In the genomic region with DNA sequence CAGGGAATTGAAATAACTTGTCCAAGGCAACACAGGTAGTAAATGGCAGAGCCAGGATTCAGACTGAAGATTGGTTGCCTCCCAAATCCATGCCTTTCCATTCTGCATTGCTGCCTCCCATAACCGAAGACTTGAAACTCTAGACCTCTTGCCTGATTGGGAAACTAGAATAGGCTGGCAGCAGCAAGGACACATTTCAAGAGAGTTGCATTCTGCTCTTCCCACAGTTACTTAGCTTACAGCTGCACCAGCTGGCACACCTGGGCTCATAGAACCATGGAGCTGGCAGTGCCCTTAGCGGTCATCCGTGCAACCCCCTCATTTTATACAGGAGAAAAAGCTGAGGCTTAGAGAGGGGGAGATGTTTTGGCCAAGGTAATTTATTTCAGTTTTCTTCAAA, we compare ENCODE assay signal across 1 cellular context.
TF ChIP-seq lines count a peak whose summit lies in the region.

No MANE protein-coding gene starts in this region.

TF ChIP-seq in IMR-90, 13 proteins besides CTCF, POLR2A, EP300 and RAD21 (continued from another document):
- TF ChIP-seq, protein P1, sequence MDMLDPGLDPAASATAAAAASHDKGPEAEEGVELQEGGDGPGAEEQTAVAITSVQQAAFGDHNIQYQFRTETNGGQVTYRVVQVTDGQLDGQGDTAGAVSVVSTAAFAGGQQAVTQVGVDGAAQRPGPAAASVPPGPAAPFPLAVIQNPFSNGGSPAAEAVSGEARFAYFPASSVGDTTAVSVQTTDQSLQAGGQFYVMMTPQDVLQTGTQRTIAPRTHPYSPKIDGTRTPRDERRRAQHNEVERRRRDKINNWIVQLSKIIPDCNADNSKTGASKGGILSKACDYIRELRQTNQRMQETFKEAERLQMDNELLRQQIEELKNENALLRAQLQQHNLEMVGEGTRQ (IDR thresholded peaks at IDR 0.05; ENCODE audit: low read depth, low read length), result no peak
- TF ChIP-seq MXI1 (IDR thresholded peaks at IDR 0.05; ENCODE audit: borderline replicate concordance, low read depth, low read length) (no peak), MAFK (IDR thresholded peaks at IDR 0.05; ENCODE audit: low read depth, low read length) (no peak)
